In genomic region chr11:79396674-79397073, GRCh38 we compare ENCODE assay signal across 15 cellular contexts. TPM values are rescaled to one million over a fixed set of nuclear protein-coding genes. Genes with fewer than 3 reads are reported as not detected.
"Had no signal": no experiment of that assay in that cellular context is flagged by ENCODE, and none has a peak within 500 bp of the region (broad histone marks: within the 10 kb centered on the region; RNA-seq: fewer than 3 reads in every experiment).

No MANE protein-coding gene starts in this region.

- H3K4me3 Mint-ChIP-seq: immature natural killer cell; naive thymus-derived CD8-positive, alpha-beta T cell; T-helper 17 cell had no signal

- H3K27me3 ChIP-seq: adrenal gland, brain microvascular endothelial cell, right lobe of liver had no signal

- H3K4me3 ChIP-seq: adrenal gland, psoas muscle, right lobe of liver had no signal

- FAIRE-seq: endometrium had no signal

- H3K27ac Mint-ChIP-seq: immature natural killer cell; naive thymus-derived CD8-positive, alpha-beta T cell; T-helper 17 cell had no signal

- ATAC-seq: esophagus mucosa; naive thymus-derived CD8-positive, alpha-beta T cell; psoas muscle; right lobe of liver; T-helper 17 cell had no signal

- DNase-seq: activated naive CD4-positive, alpha-beta T cell treated with anti-CD3 and anti-CD28 coated beads, Interleukin-2, amount 50 U/mL, for 16 hours; activated T-cell treated with anti-CD3 and anti-CD28 coated beads, Interleukin-2, amount 50 U/mL, for 1 hour; adrenal gland; brain microvascular endothelial cell; glutamatergic neuron; immature natural killer cell; naive thymus-derived CD8-positive, alpha-beta T cell; psoas muscle; right lobe of liver; stimulated activated CD4-positive, alpha-beta T cell treated with anti-CD3 and anti-CD28 coated beads, Interleukin-2, amount 100 ng/mL, for 24 hours; stimulated activated naive CD4-positive, alpha-beta T cell treated with Interleukin-2 at 50 U/mL for 16 hours; T-helper 17 cell had no signal

- H3K36me3 ChIP-seq: adrenal gland, brain microvascular endothelial cell, right lobe of liver had no signal

- H3K4me1 Mint-ChIP-seq: immature natural killer cell, T-helper 17 cell had no signal

- H3K27ac ChIP-seq: adrenal gland, brain microvascular endothelial cell, psoas muscle, right lobe of liver had no signal

- H3K4me1 ChIP-seq: adrenal gland, psoas muscle, right lobe of liver had no signal

- H3K36me3 Mint-ChIP-seq: immature natural killer cell; naive thymus-derived CD8-positive, alpha-beta T cell had no signal

- H3K9me3 ChIP-seq: adrenal gland, psoas muscle, right lobe of liver had no signal

- H3K27me3 Mint-ChIP-seq: T-helper 17 cell had no signal

RNA-seq across cellular contexts. Expression of gene TENM4, which starts 44.2 kb away (rescaled TPM):
- total RNA-seq: lung microvascular endothelial cell; naive thymus-derived CD8-positive, alpha-beta T cell had no signal
- polyA plus RNA-seq: immature natural killer cell; naive thymus-derived CD8-positive, alpha-beta T cell had no signal
